2 cellular contexts compared by ENCODE assay signal in the genomic region with DNA sequence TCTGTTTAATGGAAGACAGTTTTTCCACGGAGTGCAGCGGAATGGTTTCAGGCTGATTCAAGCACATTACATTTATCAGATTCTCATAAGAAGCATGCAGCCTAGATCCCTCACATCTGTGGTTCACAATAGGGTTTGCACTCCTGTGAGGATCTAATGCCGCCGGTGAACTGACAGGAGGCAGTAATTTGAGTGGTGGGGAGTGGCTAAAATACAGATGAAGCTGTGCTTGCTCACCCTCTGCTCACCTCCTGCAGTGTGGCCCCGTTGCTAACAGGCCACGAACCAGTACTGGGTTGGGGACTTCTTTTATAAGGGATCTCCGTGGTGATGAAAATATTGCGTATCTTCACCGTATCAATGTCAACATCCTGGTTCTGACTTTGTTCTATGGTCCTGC.
TF ChIP-seq lines count a peak whose summit lies in the region.

No MANE protein-coding gene starts in this region.

TF ChIP-seq in GM23338, 12 proteins besides CTCF, POLR2A, EP300 and RAD21 (continued from another document):
- TF ChIP-seq, protein P1, sequence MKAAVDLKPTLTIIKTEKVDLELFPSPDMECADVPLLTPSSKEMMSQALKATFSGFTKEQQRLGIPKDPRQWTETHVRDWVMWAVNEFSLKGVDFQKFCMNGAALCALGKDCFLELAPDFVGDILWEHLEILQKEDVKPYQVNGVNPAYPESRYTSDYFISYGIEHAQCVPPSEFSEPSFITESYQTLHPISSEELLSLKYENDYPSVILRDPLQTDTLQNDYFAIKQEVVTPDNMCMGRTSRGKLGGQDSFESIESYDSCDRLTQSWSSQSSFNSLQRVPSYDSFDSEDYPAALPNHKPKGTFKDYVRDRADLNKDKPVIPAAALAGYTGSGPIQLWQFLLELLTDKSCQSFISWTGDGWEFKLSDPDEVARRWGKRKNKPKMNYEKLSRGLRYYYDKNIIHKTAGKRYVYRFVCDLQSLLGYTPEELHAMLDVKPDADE (IDR thresholded peaks at IDR 0.05): no peak
- no peak for TF ChIP-seq NANOG (IDR thresholded peaks at IDR 0.05; ENCODE audit: borderline replicate concordance)
- TF ChIP-seq JUNB (IDR thresholded peaks at IDR 0.05; ENCODE audit: unreplicated experiment): no peak

TF ChIP-seq in WTC11, 78 proteins besides CTCF, POLR2A, EP300 and RAD21:
- TF ChIP-seq, protein P2, sequence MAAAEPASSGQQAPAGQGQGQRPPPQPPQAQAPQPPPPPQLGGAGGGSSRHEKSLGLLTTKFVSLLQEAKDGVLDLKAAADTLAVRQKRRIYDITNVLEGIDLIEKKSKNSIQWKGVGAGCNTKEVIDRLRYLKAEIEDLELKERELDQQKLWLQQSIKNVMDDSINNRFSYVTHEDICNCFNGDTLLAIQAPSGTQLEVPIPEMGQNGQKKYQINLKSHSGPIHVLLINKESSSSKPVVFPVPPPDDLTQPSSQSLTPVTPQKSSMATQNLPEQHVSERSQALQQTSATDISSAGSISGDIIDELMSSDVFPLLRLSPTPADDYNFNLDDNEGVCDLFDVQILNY (CRISPR knock-in tag; IDR thresholded peaks at IDR 0.05): no peak
- TF ChIP-seq RELA (CRISPR knock-in tag; IDR thresholded peaks at IDR 0.05; ENCODE audit: borderline replicate concordance): no peak
- no peak for TF ChIP-seq OVOL2 (CRISPR knock-in tag; IDR thresholded peaks at IDR 0.05; ENCODE audit: borderline replicate concordance)
- TF ChIP-seq, protein P3, sequence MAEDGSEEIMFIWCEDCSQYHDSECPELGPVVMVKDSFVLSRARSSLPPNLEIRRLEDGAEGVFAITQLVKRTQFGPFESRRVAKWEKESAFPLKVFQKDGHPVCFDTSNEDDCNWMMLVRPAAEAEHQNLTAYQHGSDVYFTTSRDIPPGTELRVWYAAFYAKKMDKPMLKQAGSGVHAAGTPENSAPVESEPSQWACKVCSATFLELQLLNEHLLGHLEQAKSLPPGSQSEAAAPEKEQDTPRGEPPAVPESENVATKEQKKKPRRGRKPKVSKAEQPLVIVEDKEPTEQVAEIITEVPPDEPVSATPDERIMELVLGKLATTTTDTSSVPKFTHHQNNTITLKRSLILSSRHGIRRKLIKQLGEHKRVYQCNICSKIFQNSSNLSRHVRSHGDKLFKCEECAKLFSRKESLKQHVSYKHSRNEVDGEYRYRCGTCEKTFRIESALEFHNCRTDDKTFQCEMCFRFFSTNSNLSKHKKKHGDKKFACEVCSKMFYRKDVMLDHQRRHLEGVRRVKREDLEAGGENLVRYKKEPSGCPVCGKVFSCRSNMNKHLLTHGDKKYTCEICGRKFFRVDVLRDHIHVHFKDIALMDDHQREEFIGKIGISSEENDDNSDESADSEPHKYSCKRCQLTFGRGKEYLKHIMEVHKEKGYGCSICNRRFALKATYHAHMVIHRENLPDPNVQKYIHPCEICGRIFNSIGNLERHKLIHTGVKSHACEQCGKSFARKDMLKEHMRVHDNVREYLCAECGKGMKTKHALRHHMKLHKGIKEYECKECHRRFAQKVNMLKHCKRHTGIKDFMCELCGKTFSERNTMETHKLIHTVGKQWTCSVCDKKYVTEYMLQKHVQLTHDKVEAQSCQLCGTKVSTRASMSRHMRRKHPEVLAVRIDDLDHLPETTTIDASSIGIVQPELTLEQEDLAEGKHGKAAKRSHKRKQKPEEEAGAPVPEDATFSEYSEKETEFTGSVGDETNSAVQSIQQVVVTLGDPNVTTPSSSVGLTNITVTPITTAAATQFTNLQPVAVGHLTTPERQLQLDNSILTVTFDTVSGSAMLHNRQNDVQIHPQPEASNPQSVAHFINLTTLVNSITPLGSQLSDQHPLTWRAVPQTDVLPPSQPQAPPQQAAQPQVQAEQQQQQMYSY (CRISPR knock-in tag; IDR thresholded peaks at IDR 0.05): no peak
- TF ChIP-seq SP1 (CRISPR knock-in tag; conservative IDR thresholded peaks at IDR 0.05): no peak
- TF ChIP-seq, protein P4, sequence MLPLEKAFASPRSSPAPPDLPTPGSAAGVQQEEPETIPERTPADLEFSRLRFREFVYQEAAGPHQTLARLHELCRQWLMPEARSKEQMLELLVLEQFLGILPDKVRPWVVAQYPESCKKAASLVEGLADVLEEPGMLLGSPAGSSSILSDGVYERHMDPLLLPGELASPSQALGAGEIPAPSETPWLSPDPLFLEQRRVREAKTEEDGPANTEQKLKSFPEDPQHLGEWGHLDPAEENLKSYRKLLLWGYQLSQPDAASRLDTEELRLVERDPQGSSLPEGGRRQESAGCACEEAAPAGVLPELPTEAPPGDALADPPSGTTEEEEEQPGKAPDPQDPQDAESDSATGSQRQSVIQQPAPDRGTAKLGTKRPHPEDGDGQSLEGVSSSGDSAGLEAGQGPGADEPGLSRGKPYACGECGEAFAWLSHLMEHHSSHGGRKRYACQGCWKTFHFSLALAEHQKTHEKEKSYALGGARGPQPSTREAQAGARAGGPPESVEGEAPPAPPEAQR (CRISPR knock-in tag; IDR thresholded peaks at IDR 0.05): no peak
- TF ChIP-seq SOX15 (CRISPR knock-in tag; IDR thresholded peaks at IDR 0.05): no peak
- TF ChIP-seq TP53 (CRISPR knock-in tag; IDR thresholded peaks at IDR 0.05): no peak
- TF ChIP-seq, protein P5, sequence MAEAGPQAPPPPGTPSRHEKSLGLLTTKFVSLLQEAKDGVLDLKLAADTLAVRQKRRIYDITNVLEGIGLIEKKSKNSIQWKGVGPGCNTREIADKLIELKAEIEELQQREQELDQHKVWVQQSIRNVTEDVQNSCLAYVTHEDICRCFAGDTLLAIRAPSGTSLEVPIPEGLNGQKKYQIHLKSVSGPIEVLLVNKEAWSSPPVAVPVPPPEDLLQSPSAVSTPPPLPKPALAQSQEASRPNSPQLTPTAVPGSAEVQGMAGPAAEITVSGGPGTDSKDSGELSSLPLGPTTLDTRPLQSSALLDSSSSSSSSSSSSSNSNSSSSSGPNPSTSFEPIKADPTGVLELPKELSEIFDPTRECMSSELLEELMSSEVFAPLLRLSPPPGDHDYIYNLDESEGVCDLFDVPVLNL (CRISPR knock-in tag; IDR thresholded peaks at IDR 0.05; ENCODE audit: borderline replicate concordance, low read depth): no peak
- TF ChIP-seq ZNF671 (CRISPR knock-in tag; IDR thresholded peaks at IDR 0.05): no peak
- no peak for TF ChIP-seq IRF2 (CRISPR knock-in tag; IDR thresholded peaks at IDR 0.05; ENCODE audit: borderline replicate concordance, low read depth)
- TF ChIP-seq ZNF396 (CRISPR knock-in tag; IDR thresholded peaks at IDR 0.05; ENCODE audit: borderline replicate concordance): no peak
- TF ChIP-seq, protein P6, sequence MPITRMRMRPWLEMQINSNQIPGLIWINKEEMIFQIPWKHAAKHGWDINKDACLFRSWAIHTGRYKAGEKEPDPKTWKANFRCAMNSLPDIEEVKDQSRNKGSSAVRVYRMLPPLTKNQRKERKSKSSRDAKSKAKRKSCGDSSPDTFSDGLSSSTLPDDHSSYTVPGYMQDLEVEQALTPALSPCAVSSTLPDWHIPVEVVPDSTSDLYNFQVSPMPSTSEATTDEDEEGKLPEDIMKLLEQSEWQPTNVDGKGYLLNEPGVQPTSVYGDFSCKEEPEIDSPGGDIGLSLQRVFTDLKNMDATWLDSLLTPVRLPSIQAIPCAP (CRISPR knock-in tag; IDR thresholded peaks at IDR 0.05): no peak
- no peak for TF ChIP-seq PRRX2 (CRISPR knock-in tag; IDR thresholded peaks at IDR 0.05)
